ENCODE assay signal across 8 cellular contexts in genomic region chr13:52001120-52001731, GRCh38. TPM values are rescaled to one million over a fixed set of nuclear protein-coding genes. Genes with fewer than 3 reads are reported as not detected.
DNase-seq lines count a peak whose midpoint lies in the region; ATAC-seq and TF ChIP-seq lines count a peak whose summit lies in the region.

No MANE protein-coding gene starts in this region.

- no peak overlapping the region for H3K27ac Mint-ChIP-seq in MCF 10A (ENCODE audit: low read depth, unreplicated experiment)

- no peak for TF ChIP-seq POLR2A in GM18505 (IDR thresholded peaks at IDR 0.05; ENCODE audit: borderline replicate concordance, extremely low read depth, insufficient read depth, insufficient read length)

- peaks cover 12% of the 10 kb centered on the region for H3K27me3 Mint-ChIP-seq in MCF 10A (ENCODE audit: insufficient read depth, unreplicated experiment)

- H3K36me3 ChIP-seq in left lung, result no peaks in the 10 kb centered on the region

- peaks cover 0 to under 1% of the 10 kb centered on the region in 2 donors for H3K4me1 ChIP-seq in left lung

- no peaks in the 10 kb centered on the region for H3K27me3 ChIP-seq in left lung

- POLR2A ChIA-PET in MCF 10A (lab: Yijun Ruan, JAX), result interaction anchor here (1.1 to 3.9 kb wide), 2 partner anchors 11 to 126 kb away, joined by 3 to 13 read pairs; partner anchors contain the start of gene ALG11

- DNase-seq in NCI-H526 (lab: John Stamatoyannopoulos, UW) (peak; percentile 48 to 73), MCF 10A (ENCODE audit: unreplicated experiment) (peak; percentile 51), left lung (no peak)
- DNase-seq in activated CD4-positive, alpha-beta T cell treated with anti-CD3 and anti-CD28 coated beads for 1 hour, result no peak

- H3K9me3 Mint-ChIP-seq in MCF 10A (ENCODE audit: unreplicated experiment), result no peaks in the 10 kb centered on the region

- intact Hi-C loops in MCF 10A (cut with micrococcal nuclease), result loop anchor here (1.0 to 5.0 kb wide), 4 partner anchors 126 to 451 kb away; partner anchors contain the start of gene VPS36
- intact Hi-C loops in left lung (cut with DNase I), result loop anchor here in 1 of 2 donors (5.0 kb wide), 1 partner anchor 126 kb away; the partner anchor contains the start of gene NEK5

- no peaks in the 10 kb centered on the region for H3K9me3 ChIP-seq in left lung

- no TSS peak for BruUV-seq in MCF 10A (replicated peaks; lab: Mats Ljungman, UMichigan)

- ATAC-seq in GM18505 (IDR thresholded peaks at IDR 0.05; ENCODE audit: unreplicated experiment) (peak; percentile 77), HG03025 (IDR thresholded peaks at IDR 0.05; ENCODE audit: low FRiP score, unreplicated experiment) (peak; percentile 72), left lung (peak; percentile 78), GM21423 (IDR thresholded peaks at IDR 0.05; ENCODE audit: unreplicated experiment) (no peak)

- peak; percentile 73 for TF ChIP-seq CTCF in C4-2B (conservative IDR thresholded peaks at IDR 0.05)
- peak; percentile 60 for TF ChIP-seq CTCF in MCF 10A (IDR thresholded peaks at IDR 0.05; ENCODE audit: unreplicated experiment)
- TF ChIP-seq CTCF in left lung (IDR thresholded peaks at IDR 0.05), result peak; percentile 71 to 75

- H3K4me3 Mint-ChIP-seq in MCF 10A (ENCODE audit: unreplicated experiment), result no peak overlapping the region

- no peak overlapping the region for H3K4me3 ChIP-seq in left lung

- H3K27ac ChIP-seq in C4-2B, result no peak overlapping the region
- H3K27ac ChIP-seq in left lung, result no peak overlapping the region

- no peaks in the 10 kb centered on the region for H3K36me3 Mint-ChIP-seq in MCF 10A (ENCODE audit: insufficient read depth, unreplicated experiment)

- CTCF ChIA-PET in MCF 10A (lab: Yijun Ruan, JAX), result interaction anchor here (0.6 to 10.2 kb wide), 25 partner anchors 9 to 607 kb away, joined by 3 to 97 read pairs (median 4); partner anchors contain the start of genes ALG11, ATP7B, NEK3 and NEK5

- peaks cover 27% of the 10 kb centered on the region for H3K4me1 Mint-ChIP-seq in MCF 10A (ENCODE audit: insufficient read depth, unreplicated experiment)

RNA-seq across cellular contexts. Expression of gene ATP7B, which starts 10.0 kb away (rescaled TPM):
- 3.2 and 5.3 TPM in 2 replicates for total RNA-seq in MCF 10A (2022)
- total RNA-seq in left lung, result 1 to 10 TPM; 5.9 to 7.2 TPM

RNA-seq across cellular contexts. Expression of gene ALG11, which starts 11.0 kb away (rescaled TPM):
- 33.3 and 39.3 TPM in 2 replicates for total RNA-seq in MCF 10A (2022)
- 10 to 100 TPM; 31.2 to 31.9 TPM for total RNA-seq in left lung

RNA-seq across cellular contexts. Expression of gene UTP14C, which starts 23.3 kb away (rescaled TPM):
- total RNA-seq in MCF 10A (2022) (14.6 and 17.9 TPM in 2 replicates), left lung (10 to 100 TPM; 16.9 to 18.2 TPM)

Comparison
In these comparisons a context has a peak if more than half of its experiments do, and no peak if none do; other contexts are left out.
1. DNase-seq: peak in NCI-H526 (2 of 2) and MCF 10A (single experiment); none in left lung (0 of 2) and activated CD4-positive, alpha-beta T cell treated with anti-CD3 and anti-CD28 coated beads for 1 hour (single experiment).
2. Peak in every context shown above with its lines, with median percentiles within 50 percentile points of each other: CTCF ChIP-seq.